Comparison of ENCODE assay signal across 2 cellular contexts in the genomic region with DNA sequence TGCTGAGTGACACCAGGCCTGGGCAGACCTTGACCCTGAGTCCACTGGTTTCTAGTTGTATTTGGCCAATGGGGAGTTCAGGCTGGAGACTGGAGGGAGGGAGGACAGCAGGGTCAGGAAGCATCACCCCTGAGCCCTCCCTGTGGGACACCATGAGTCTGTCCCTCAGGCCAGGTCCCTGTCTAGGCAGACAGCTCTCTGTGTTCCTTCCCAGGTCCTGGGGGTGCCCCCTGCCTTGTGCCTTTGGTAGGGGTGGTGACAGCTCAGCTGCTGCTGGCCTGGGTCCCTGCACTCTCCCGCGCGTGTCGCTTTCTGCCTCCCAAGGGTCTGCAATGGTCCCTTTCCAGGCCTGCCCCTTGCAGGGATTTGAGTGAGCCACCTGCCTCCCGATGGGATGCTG.
TF ChIP-seq lines count a peak whose summit lies in the region.

No MANE protein-coding gene starts in this region.

TF ChIP-seq in liver, 16 proteins besides CTCF, POLR2A, EP300 and RAD21 (continued from another document):
- TF ChIP-seq, protein P1, sequence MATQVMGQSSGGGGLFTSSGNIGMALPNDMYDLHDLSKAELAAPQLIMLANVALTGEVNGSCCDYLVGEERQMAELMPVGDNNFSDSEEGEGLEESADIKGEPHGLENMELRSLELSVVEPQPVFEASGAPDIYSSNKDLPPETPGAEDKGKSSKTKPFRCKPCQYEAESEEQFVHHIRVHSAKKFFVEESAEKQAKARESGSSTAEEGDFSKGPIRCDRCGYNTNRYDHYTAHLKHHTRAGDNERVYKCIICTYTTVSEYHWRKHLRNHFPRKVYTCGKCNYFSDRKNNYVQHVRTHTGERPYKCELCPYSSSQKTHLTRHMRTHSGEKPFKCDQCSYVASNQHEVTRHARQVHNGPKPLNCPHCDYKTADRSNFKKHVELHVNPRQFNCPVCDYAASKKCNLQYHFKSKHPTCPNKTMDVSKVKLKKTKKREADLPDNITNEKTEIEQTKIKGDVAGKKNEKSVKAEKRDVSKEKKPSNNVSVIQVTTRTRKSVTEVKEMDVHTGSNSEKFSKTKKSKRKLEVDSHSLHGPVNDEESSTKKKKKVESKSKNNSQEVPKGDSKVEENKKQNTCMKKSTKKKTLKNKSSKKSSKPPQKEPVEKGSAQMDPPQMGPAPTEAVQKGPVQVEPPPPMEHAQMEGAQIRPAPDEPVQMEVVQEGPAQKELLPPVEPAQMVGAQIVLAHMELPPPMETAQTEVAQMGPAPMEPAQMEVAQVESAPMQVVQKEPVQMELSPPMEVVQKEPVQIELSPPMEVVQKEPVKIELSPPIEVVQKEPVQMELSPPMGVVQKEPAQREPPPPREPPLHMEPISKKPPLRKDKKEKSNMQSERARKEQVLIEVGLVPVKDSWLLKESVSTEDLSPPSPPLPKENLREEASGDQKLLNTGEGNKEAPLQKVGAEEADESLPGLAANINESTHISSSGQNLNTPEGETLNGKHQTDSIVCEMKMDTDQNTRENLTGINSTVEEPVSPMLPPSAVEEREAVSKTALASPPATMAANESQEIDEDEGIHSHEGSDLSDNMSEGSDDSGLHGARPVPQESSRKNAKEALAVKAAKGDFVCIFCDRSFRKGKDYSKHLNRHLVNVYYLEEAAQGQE (IDR thresholded peaks at IDR 0.05) = no peak
- TF ChIP-seq, protein P2, sequence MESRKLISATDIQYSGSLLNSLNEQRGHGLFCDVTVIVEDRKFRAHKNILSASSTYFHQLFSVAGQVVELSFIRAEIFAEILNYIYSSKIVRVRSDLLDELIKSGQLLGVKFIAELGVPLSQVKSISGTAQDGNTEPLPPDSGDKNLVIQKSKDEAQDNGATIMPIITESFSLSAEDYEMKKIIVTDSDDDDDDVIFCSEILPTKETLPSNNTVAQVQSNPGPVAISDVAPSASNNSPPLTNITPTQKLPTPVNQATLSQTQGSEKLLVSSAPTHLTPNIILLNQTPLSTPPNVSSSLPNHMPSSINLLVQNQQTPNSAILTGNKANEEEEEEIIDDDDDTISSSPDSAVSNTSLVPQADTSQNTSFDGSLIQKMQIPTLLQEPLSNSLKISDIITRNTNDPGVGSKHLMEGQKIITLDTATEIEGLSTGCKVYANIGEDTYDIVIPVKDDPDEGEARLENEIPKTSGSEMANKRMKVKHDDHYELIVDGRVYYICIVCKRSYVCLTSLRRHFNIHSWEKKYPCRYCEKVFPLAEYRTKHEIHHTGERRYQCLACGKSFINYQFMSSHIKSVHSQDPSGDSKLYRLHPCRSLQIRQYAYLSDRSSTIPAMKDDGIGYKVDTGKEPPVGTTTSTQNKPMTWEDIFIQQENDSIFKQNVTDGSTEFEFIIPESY (IDR thresholded peaks at IDR 0.05) = no peak
- peak; percentile 26 to 39 for TF ChIP-seq HNF4A (conservative IDR thresholded peaks at IDR 0.05)
- TF ChIP-seq FOXA2 (IDR thresholded peaks at IDR 0.05) = no peak
- no peak for TF ChIP-seq SP1 (IDR thresholded peaks at IDR 0.05)
- TF ChIP-seq, protein P3, sequence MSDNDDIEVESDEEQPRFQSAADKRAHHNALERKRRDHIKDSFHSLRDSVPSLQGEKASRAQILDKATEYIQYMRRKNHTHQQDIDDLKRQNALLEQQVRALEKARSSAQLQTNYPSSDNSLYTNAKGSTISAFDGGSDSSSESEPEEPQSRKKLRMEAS (IDR thresholded peaks at IDR 0.05) = no peak
- no peak for TF ChIP-seq FOXA1 (IDR thresholded peaks at IDR 0.05)

TF ChIP-seq in HepG2, 621 proteins besides CTCF, POLR2A, EP300 and RAD21 (continued from another document):
- TF ChIP-seq ZSCAN21 (CRISPR knock-in tag; IDR thresholded peaks at IDR 0.05; ENCODE audit: borderline replicate concordance) = no peak
- TF ChIP-seq TRIM24 (CRISPR knock-in tag; IDR thresholded peaks at IDR 0.05) = no peak
